ENCODE assay signal across 8 cellular contexts in the genomic region with DNA sequence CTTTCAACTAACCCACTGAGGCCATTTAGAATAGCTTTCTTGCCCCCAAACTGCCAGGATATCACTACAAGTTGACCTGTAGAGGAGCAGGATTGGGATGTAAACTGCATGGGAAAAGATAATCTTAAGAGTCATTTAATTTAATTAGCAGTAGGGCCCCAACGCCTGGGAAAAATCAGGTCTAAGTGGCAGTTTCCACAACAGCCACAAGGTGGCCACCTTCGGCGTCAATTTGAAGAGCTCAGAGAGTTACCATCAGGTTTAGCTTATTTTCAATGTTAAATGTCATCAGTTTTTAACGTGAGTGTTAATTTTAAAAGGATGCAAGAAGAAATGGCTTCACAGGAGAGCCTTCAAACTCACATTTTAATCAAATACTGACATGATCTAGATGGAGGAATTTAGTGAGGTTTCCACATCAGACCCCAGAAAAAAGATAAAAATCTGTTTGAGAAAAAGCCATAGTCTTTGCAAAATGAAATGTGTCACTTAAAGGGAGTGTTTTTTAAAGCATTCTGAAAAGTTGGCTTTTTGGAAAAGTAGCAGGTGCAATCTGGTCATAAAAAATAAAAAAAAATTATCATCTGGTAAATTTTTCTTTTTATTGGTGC.
DNase-seq lines count a peak whose midpoint lies in the region; ATAC-seq and TF ChIP-seq lines count a peak whose summit lies in the region.

No MANE protein-coding gene starts in this region.

- no peaks in the 10 kb centered on the region for H3K36me3 Mint-ChIP-seq in activated CD8-positive, alpha-beta T cell treated with anti-CD3 and anti-CD28 coated beads for 36 hours (ENCODE audit: low read depth)
- H3K36me3 Mint-ChIP-seq in endodermal cell (ENCODE audit: low read depth) (no peaks in the 10 kb centered on the region), naive B cell (no peaks in the 10 kb centered on the region)

- no peak overlapping the region for H3K9ac ChIP-seq in endodermal cell (ENCODE audit: extremely low read depth, low read length, poor library complexity, severe bottlenecking)

- H3K9me3 ChIP-seq in endodermal cell (ENCODE audit: control insufficient read depth, low read length): no peaks in the 10 kb centered on the region
- no peaks in the 10 kb centered on the region for H3K9me3 ChIP-seq in testis

- CTCF ChIA-PET in activated CD8-positive, alpha-beta T cell treated with anti-CD3 and anti-CD28 coated beads for 36 hours (lab: Charles Lee): interaction anchor here (0.7 to 3.9 kb wide), 45 partner anchors 9 to 743 kb away, joined by 3 to 44 read pairs (median 5); a partner anchor contains a TSS

- H3K27me3 ChIP-seq in endodermal cell (ENCODE audit: control insufficient read depth, insufficient read depth, low read length, poor library complexity, severe bottlenecking) (no peaks in the 10 kb centered on the region), testis (no peaks in the 10 kb centered on the region)

- H3K27ac Mint-ChIP-seq in activated CD8-positive, alpha-beta T cell treated with anti-CD3 and anti-CD28 coated beads for 36 hours: no peak overlapping the region
- H3K27ac Mint-ChIP-seq in endodermal cell (no peak overlapping the region), naive B cell (no peak overlapping the region)

- no peaks in the 10 kb centered on the region for H3K36me3 ChIP-seq in endodermal cell (ENCODE audit: control insufficient read depth, insufficient read depth, low read length)
- H3K36me3 ChIP-seq in testis (ENCODE audit: low read depth, missing control alignments): no peaks in the 10 kb centered on the region

- H3K4me3 ChIP-seq in endodermal cell (ENCODE audit: low read length) (no peak overlapping the region), testis (no peak overlapping the region)

- H3K27ac ChIP-seq in endodermal cell (ENCODE audit: low read depth, low read length) (no peak overlapping the region), testis (no peak overlapping the region)

- H3K27me3 Mint-ChIP-seq in activated CD8-positive, alpha-beta T cell treated with anti-CD3 and anti-CD28 coated beads for 36 hours: no peaks in the 10 kb centered on the region
- no peaks in the 10 kb centered on the region for H3K27me3 Mint-ChIP-seq in endodermal cell (ENCODE audit: insufficient read depth)
- peaks cover 0 to 4% (median 0%) of the 10 kb centered on the region in 3 donors for H3K27me3 Mint-ChIP-seq in naive B cell

- DNase-seq in NCI-H2081 (lab: John Stamatoyannopoulos, UW) (peak; percentile 46 to 56), NCI-H2081 treated with DMSO at 0.1 percent for 48 hours (lab: John Stamatoyannopoulos, UW) (no peak), NCI-H2227 treated with DMSO at 0.1 percent for 48 hours (lab: John Stamatoyannopoulos, UW) (peak; percentile 62), endodermal cell (peak; percentile 85), naive B cell (peak; percentile 18), testis (peak; percentile 68)
- peak; percentile 70 for DNase-seq in activated CD8-positive, alpha-beta T cell treated with anti-CD3 and anti-CD28 coated beads for 36 hours

- H3K4me1 ChIP-seq in endodermal cell (ENCODE audit: control insufficient read depth, insufficient read depth, low read length): no peaks in the 10 kb centered on the region
- peaks cover 3% of the 10 kb centered on the region for H3K4me1 ChIP-seq in testis

- intact Hi-C loops in activated CD8-positive, alpha-beta T cell treated with anti-CD3 and anti-CD28 coated beads for 36 hours (cut with micrococcal nuclease): loop anchor here (5.0 kb wide), 1 partner anchor 728 kb away; no protein-coding TSS in a partner anchor
- intact Hi-C loops in testis (cut with DNase I; ENCODE audit: low total_unique reads): no loop called here

- no peaks in the 10 kb centered on the region for H3K9me3 Mint-ChIP-seq in activated CD8-positive, alpha-beta T cell treated with anti-CD3 and anti-CD28 coated beads for 36 hours
- H3K9me3 Mint-ChIP-seq in endodermal cell (no peaks in the 10 kb centered on the region), naive B cell (no peaks in the 10 kb centered on the region)

- POLR2A ChIA-PET in activated CD8-positive, alpha-beta T cell treated with anti-CD3 and anti-CD28 coated beads for 36 hours (lab: Charles Lee): no interaction called here

- peak; percentile 82 for TF ChIP-seq CTCF in activated CD8-positive, alpha-beta T cell treated with anti-CD3 and anti-CD28 coated beads for 36 hours (IDR thresholded peaks at IDR 0.05)
- TF ChIP-seq CTCF in endodermal cell (conservative IDR thresholded peaks at IDR 0.05) (peak; percentile 95), testis (IDR thresholded peaks at IDR 0.05) (peak; percentile 73 to 84 (median 73))

- peak; percentile 95 for ATAC-seq in HG02623 (IDR thresholded peaks at IDR 0.05; ENCODE audit: unreplicated experiment)
- peak; percentile 58 for ATAC-seq in activated CD8-positive, alpha-beta T cell treated with anti-CD3 and anti-CD28 coated beads for 36 hours
- ATAC-seq in naive B cell (ENCODE audit: low read depth in 2 of 2): peak in 1 of 2 donors; percentile 25

- 0 to 4% methylated on average over 3 to 4 of the region's 4 CpGs for WGBS in endodermal cell (ENCODE audit: insufficient coverage in 1 of 2, insufficient read length in 1 of 2), 2 experiments
- WGBS in testis, 2 donors: 7 to 13% methylated on average over 4 of the region's 4 CpGs

- no peak for TF ChIP-seq POLR2A in testis (IDR thresholded peaks at IDR 0.05)

- no peak overlapping the region for H3K4me3 Mint-ChIP-seq in activated CD8-positive, alpha-beta T cell treated with anti-CD3 and anti-CD28 coated beads for 36 hours
- H3K4me3 Mint-ChIP-seq in endodermal cell (no peak overlapping the region), naive B cell (no peak overlapping the region)

- no peaks in the 10 kb centered on the region for H3K4me1 Mint-ChIP-seq in activated CD8-positive, alpha-beta T cell treated with anti-CD3 and anti-CD28 coated beads for 36 hours (ENCODE audit: low read depth)
- H3K4me1 Mint-ChIP-seq in endodermal cell: peaks cover 4% of the 10 kb centered on the region
- no peaks in the 10 kb centered on the region for H3K4me1 Mint-ChIP-seq in naive B cell
